8 cellular contexts compared by ENCODE assay signal in genomic region chr2:149017116-149017985, GRCh38.
A peak's percentile ranks its signal among the peaks of the same experiment; 100 is the strongest.
DNase-seq lines count a peak whose midpoint lies in the region; ATAC-seq lines count a peak whose summit lies in the region.

No MANE protein-coding gene starts in this region.

- peak; percentile 15 for ATAC-seq in HG02678 (IDR thresholded peaks at IDR 0.05; ENCODE audit: unreplicated experiment)
- no peak for ATAC-seq in HG02642 (IDR thresholded peaks at IDR 0.05; ENCODE audit: poor library complexity, unreplicated experiment)

- DNase-seq in DMS114 treated with DMSO at 0.1 percent for 48 hours (lab: John Stamatoyannopoulos, UW; ENCODE audit: unreplicated experiment) = peak; percentile 28
- peak; percentile 19 to 79 for DNase-seq in NCI-H446 (lab: John Stamatoyannopoulos, UW)
- peak; percentile 48 for DNase-seq in activated CD4-positive, alpha-beta T cell treated with anti-CD3 and anti-CD28 coated beads for 1 hour
- DNase-seq in cerebellar cortex (ENCODE audit: low spot score) = peak; percentile 87
- peak; percentile 90 for DNase-seq in left kidney (ENCODE audit: low read depth, low spot score)
- peak; percentile 67 for DNase-seq in stimulated activated CD4-positive, alpha-beta T cell treated with anti-CD3 and anti-CD28 coated beads, Interleukin-4, amount 100 ng/mL, for 1 hour

Comparison
In these comparisons a context has a peak if more than half of its experiments do, and no peak if none do; other contexts are left out.
1. DNase-seq: peak in every context shown above with its lines; median percentile 90 in left kidney; 87 in cerebellar cortex; 67 in stimulated activated CD4-positive, alpha-beta T cell treated with anti-CD3 and anti-CD28 coated beads, Interleukin-4, amount 100 ng/mL, for 1 hour; 49 in NCI-H446; 48 in activated CD4-positive, alpha-beta T cell treated with anti-CD3 and anti-CD28 coated beads for 1 hour; 28 in DMS114 treated with DMSO at 0.1 percent for 48 hours.